ENCODE assay signal across 8 cellular contexts in the genomic region with DNA sequence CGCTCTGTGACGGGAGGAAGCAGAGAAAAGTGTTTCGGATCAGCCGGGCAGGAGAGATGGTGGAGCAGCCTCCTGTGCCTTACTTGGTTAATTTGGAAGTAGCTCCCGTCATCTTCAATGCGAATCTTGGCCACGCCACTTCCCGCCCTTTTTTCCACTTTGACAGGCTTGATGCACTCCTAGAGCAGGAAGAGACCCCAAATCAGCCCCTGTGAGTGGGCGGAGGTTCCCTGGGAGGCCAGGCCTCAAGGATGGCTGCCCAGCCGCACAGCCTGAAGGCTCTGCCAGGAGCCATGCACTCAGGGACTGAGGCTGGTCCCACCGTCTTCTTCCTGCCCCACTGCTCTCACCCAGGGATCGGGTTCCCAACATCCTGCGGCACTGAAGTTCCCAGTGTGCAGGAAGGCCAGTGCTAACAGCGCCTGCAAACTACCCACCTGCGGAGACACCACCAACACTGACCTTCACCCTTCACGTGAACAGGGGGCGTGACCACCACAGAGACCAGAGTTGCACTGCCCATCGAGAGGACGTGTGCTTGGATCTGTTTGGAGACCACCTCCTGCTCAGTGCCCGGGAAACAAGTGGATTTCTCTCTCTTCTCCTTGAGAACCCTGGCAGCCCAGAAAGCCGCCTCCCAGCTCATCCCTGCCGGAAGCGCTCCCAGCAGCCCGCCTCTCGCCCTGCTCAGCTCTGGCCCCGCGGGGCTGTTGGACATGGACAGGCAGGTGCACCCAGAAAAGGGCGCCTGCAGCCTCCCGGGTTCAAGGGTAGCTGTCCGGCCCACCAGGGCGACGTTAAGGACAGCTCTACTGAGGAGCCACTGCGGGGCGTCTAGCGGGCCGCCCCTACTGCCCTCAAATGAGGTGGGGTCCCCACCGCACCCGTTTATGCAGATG. TPM values are rescaled to one million over a fixed set of nuclear protein-coding genes. Genes with fewer than 3 reads are reported as not detected.
A peak's percentile ranks its signal among the peaks of the same experiment; 100 is the strongest.
DNase-seq lines count a peak whose midpoint lies in the region; ATAC-seq and TF ChIP-seq lines count a peak whose summit lies in the region.

No MANE protein-coding gene starts in this region.

- H3K9ac ChIP-seq in endodermal cell (ENCODE audit: extremely low read depth, low read length, poor library complexity, severe bottlenecking): peak overlapping the region; percentile 80
- H3K9ac ChIP-seq in neural cell (ENCODE audit: low read length): peak overlapping the region; percentile 90

- TF ChIP-seq CTCF in CD14-positive monocyte (IDR thresholded peaks at IDR 0.05) (no peak), endodermal cell (conservative IDR thresholded peaks at IDR 0.05) (no peak), neural cell (IDR thresholded peaks at IDR 0.05; ENCODE audit: poor library complexity, severe bottlenecking) (no peak)

- 61 to 87% methylated on average over 14 to 38 of the region's 38 CpGs for WGBS in endodermal cell (ENCODE audit: insufficient coverage in 1 of 2, insufficient read length in 1 of 2), 2 experiments

- no peak overlapping the region for H2AFZ ChIP-seq in neural cell (ENCODE audit: low read depth, low read length)

- TF ChIP-seq EP300 in neural cell (conservative IDR thresholded peaks at IDR 0.05; ENCODE audit: poor library complexity, severe bottlenecking): no peak

- H3K27ac ChIP-seq in endodermal cell (ENCODE audit: low read depth, low read length): no peak overlapping the region
- peak overlapping the region; percentile 63 for H3K27ac ChIP-seq in neural cell (ENCODE audit: low read length)

- no peaks in the 10 kb centered on the region for H4K20me1 ChIP-seq in neural cell (ENCODE audit: insufficient read depth)

- intact Hi-C loops in CD14-positive monocyte (cut with micrococcal nuclease): no loop called here

- peaks cover 32 to 48% of the 10 kb centered on the region in 2 donors for H3K36me3 Mint-ChIP-seq in CD14-positive monocyte
- peaks cover 25% of the 10 kb centered on the region for H3K36me3 Mint-ChIP-seq in endodermal cell (ENCODE audit: low read depth)

- H3K4me3 ChIP-seq in endodermal cell (ENCODE audit: low read length): peak overlapping the region; percentile 85
- peak overlapping the region; percentile 96 for H3K4me3 ChIP-seq in neural cell (ENCODE audit: low read length)

- peaks cover 0 to 3% (median 0%) of the 10 kb centered on the region in 3 donors for H3K27me3 Mint-ChIP-seq in CD14-positive monocyte (ENCODE audit: low read depth in 3 of 3)
- H3K27me3 Mint-ChIP-seq in endodermal cell (ENCODE audit: insufficient read depth): no peaks in the 10 kb centered on the region

- DNase-seq in CD14-positive monocyte (ENCODE audit: low spot score) (no peak), NCI-H69 (lab: John Stamatoyannopoulos, UW) (peak; percentile 30), endodermal cell (no peak), superior temporal gyrus (ENCODE audit: extremely low spot score) (no peak)

- no peak for TF ChIP-seq RAD21 in neural cell (conservative IDR thresholded peaks at IDR 0.05)

- H3K79me2 ChIP-seq in neural cell (replicated peaks; ENCODE audit: insufficient read depth, low read length): peaks cover 5% of the 10 kb centered on the region

- H3K9me3 Mint-ChIP-seq in CD14-positive monocyte: no peaks in the 10 kb centered on the region
- no peaks in the 10 kb centered on the region for H3K9me3 Mint-ChIP-seq in endodermal cell

- peak overlapping the region; percentile 86 for H3K4me2 ChIP-seq in neural cell (ENCODE audit: low read length)

- H3K4me3 Mint-ChIP-seq in CD14-positive monocyte: peak overlapping the region; percentile 81 to 85
- H3K4me3 Mint-ChIP-seq in endodermal cell: peak overlapping the region; percentile 68

- no peaks in the 10 kb centered on the region for H3K9me2 ChIP-seq in neural cell (ENCODE audit: insufficient read depth, low read length)

- H3K4me1 Mint-ChIP-seq in CD14-positive monocyte (peaks cover 16% of the 10 kb centered on the region), endodermal cell (peaks cover 5% of the 10 kb centered on the region)

- H3F3A ChIP-seq in neural cell (ENCODE audit: insufficient read depth, low read length, poor library complexity, severe bottlenecking): no peaks in the 10 kb centered on the region

- H3K9me3 ChIP-seq in endodermal cell (ENCODE audit: control insufficient read depth, low read length) (no peaks in the 10 kb centered on the region), neural cell (ENCODE audit: low read length) (no peaks in the 10 kb centered on the region)

- H3K27me3 ChIP-seq in endodermal cell (ENCODE audit: control insufficient read depth, insufficient read depth, low read length, poor library complexity, severe bottlenecking) (no peaks in the 10 kb centered on the region), neural cell (ENCODE audit: insufficient read depth, low read depth, low read length) (no peaks in the 10 kb centered on the region)

- H3K27ac Mint-ChIP-seq in CD14-positive monocyte (peak overlapping the region in 2 of 7 donors; percentile 23 to 58), endodermal cell (no peak overlapping the region)

- ATAC-seq in GM18868 (IDR thresholded peaks at IDR 0.05; ENCODE audit: unreplicated experiment) (no peak), GM19328 (IDR thresholded peaks at IDR 0.05; ENCODE audit: unreplicated experiment) (no peak), HG03097 (IDR thresholded peaks at IDR 0.05; ENCODE audit: low FRiP score, unreplicated experiment) (no peak)

- H3K4me1 ChIP-seq in endodermal cell (ENCODE audit: control insufficient read depth, insufficient read depth, low read length): no peaks in the 10 kb centered on the region

- peaks cover 24% of the 10 kb centered on the region for H3K36me3 ChIP-seq in endodermal cell (ENCODE audit: control insufficient read depth, insufficient read depth, low read length)
- H3K36me3 ChIP-seq in neural cell (ENCODE audit: insufficient read depth, low read length): no peaks in the 10 kb centered on the region

TF ChIP-seq in neural cell, 6 proteins besides CTCF, POLR2A, EP300 and RAD21:
- TF ChIP-seq SMC3 (conservative IDR thresholded peaks at IDR 0.05; ENCODE audit: poor library complexity): no peak
- no peak for TF ChIP-seq TAF1 (IDR thresholded peaks at IDR 0.05; ENCODE audit: low read depth)
- no peak for TF ChIP-seq REST (IDR thresholded peaks at IDR 0.05; ENCODE audit: borderline replicate concordance)
- TF ChIP-seq POLR2AphosphoS5 (IDR thresholded peaks at IDR 0.05): no peak
- no peak for TF ChIP-seq MXI1 (conservative IDR thresholded peaks at IDR 0.05; ENCODE audit: poor library complexity, severe bottlenecking)
- no peak for TF ChIP-seq EZH2 (IDR thresholded peaks at IDR 0.05; ENCODE audit: borderline replicate concordance, insufficient read depth, low read length, poor library complexity, severe bottlenecking)

RNA-seq across cellular contexts. Expression of gene CIAO3, which starts 1.0 kb away (rescaled TPM):
- 10 to 100 TPM in 1 of 2 donors, 1 to 10 TPM in 1; 8.6 to 11.8 TPM for polyA plus RNA-seq in CD14-positive monocyte
- total RNA-seq in endodermal cell: 10 to 100 TPM; 41.4 to 43.3 TPM
- 45.0 TPM for polyA plus RNA-seq in endodermal cell (2013, experiment 1 of 2)
- polyA plus RNA-seq in endodermal cell (2013, experiment 2 of 2): 37.8 TPM
- polyA plus RNA-seq in neural cell: 57.8 and 62.4 TPM in 2 replicates
- 33.1 and 45.3 TPM in 2 replicates for polyA minus RNA-seq in neural cell

RNA-seq across cellular contexts. Expression of gene HAGHL, which starts 12.9 kb away (rescaled TPM):
- polyA plus RNA-seq in CD14-positive monocyte: 1 to 10 TPM in 1 of 2 donors, under 1 TPM in 1; 0.60 to 1.5 TPM
- total RNA-seq in endodermal cell: 10 to 100 TPM in 1 of 2 donors, 1 to 10 TPM in 1; 8.9 to 11.4 TPM
- polyA plus RNA-seq in endodermal cell (2013, experiment 1 of 2): 7.5 TPM
- 6.2 TPM for polyA plus RNA-seq in endodermal cell (2013, experiment 2 of 2)
- polyA plus RNA-seq in neural cell: 28.3 and 37.6 TPM in 2 replicates
- polyA minus RNA-seq in neural cell: 5.4 and 8.0 TPM in 2 replicates

RNA-seq across cellular contexts. Expression of gene CCDC78, which starts 13.6 kb away (rescaled TPM):
- polyA plus RNA-seq in CD14-positive monocyte (not detected), neural cell (8.8 and 10.7 TPM in 2 replicates)
- 1 to 10 TPM; 6.5 to 8.1 TPM for total RNA-seq in endodermal cell
- 3.7 TPM for polyA plus RNA-seq in endodermal cell (2013, experiment 1 of 2)
- polyA plus RNA-seq in endodermal cell (2013, experiment 2 of 2): 3.1 TPM
- polyA minus RNA-seq in neural cell: 3.6 and 5.8 TPM in 2 replicates

RNA-seq across cellular contexts. Expression of gene ANTKMT, which starts 18.9 kb away (rescaled TPM):
- polyA plus RNA-seq in CD14-positive monocyte (10 to 100 TPM; 34.4 to 56.3 TPM), neural cell (73.4 and 98.7 TPM in 2 replicates)
- total RNA-seq in endodermal cell: 10 to 100 TPM; 36.9 to 40.6 TPM
- polyA plus RNA-seq in endodermal cell (2013, experiment 1 of 2): 19.4 TPM
- 22.1 TPM for polyA plus RNA-seq in endodermal cell (2013, experiment 2 of 2)
- polyA minus RNA-seq in neural cell: 10.5 and 18.7 TPM in 2 replicates

RNA-seq across cellular contexts. Expression of gene MSLN, which starts 20.7 kb away (rescaled TPM):
- polyA plus RNA-seq in CD14-positive monocyte (under 1 TPM in 1 of 2 donors, not detected in 1; 0.29 TPM), neural cell (0.40 and 0.63 TPM in 2 replicates)
- total RNA-seq in endodermal cell: under 1 TPM; 0.42 to 0.86 TPM
- polyA plus RNA-seq in endodermal cell (2013, experiment 1 of 2): 0.21 TPM
- 0.25 TPM for polyA plus RNA-seq in endodermal cell (2013, experiment 2 of 2)
- polyA minus RNA-seq in neural cell: not detected in 2 replicates

Comparison
In these comparisons a context has a peak if more than half of its experiments do, and no peak if none do; other contexts are left out.
1. RNA of gene HAGHL, which starts 12.9 kb away (polyA plus RNA-seq): 28.3 to 37.6 TPM in neural cell; 0.60 to 1.5 TPM in CD14-positive monocyte; every median in the first group is over 10 times any median in the second.